In genomic region chr3:130821821-130822220, GRCh38 we compare ENCODE assay signal across 6 cellular contexts.
"Had no signal": no experiment of that assay in that cellular context is flagged by ENCODE, and none has a peak within 500 bp of the region (broad histone marks: within the 10 kb centered on the region; RNA-seq: fewer than 3 reads in every experiment).

No MANE protein-coding gene starts in this region.

- H3K4me2 ChIP-seq: GM23338 had no signal

- H3K4me3 ChIP-seq: GM23338, K562 had no signal

- DNase-seq: H9, HCEC 1CT, IMR-90, KG1 had no signal

- H2AFZ ChIP-seq: GM23338 had no signal

- ATAC-seq: GM23338, K562 had no signal
